In the genomic region with DNA sequence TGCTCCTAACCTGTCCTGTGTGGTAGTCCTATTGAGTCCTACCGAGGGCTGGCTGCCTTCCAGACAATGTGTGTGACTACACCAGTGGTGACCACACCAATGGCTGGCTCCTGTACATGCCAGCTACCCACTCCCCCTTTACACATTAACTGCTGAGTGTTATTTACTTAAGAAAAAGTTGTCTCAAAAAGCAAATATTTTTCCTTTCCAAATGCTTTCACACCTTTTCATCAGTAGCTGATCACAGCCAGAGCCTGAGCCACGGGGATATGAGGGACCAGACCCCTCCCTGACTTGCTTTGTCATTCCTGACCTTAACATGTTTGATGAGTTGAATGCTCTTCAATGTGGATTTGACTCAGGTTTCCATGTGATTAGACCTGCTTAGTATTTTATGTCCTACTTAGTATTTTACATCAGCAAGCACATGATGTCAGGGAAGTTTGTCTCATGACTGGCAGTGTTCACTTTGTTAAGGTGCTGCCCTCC, we compare ENCODE assay signal across 2 cellular contexts.
TF ChIP-seq lines count a peak whose summit lies in the region.

No MANE protein-coding gene starts in this region.

TF ChIP-seq in WTC11, 78 proteins besides CTCF, POLR2A, EP300 and RAD21 (continued from another document):
- TF ChIP-seq, protein P1, sequence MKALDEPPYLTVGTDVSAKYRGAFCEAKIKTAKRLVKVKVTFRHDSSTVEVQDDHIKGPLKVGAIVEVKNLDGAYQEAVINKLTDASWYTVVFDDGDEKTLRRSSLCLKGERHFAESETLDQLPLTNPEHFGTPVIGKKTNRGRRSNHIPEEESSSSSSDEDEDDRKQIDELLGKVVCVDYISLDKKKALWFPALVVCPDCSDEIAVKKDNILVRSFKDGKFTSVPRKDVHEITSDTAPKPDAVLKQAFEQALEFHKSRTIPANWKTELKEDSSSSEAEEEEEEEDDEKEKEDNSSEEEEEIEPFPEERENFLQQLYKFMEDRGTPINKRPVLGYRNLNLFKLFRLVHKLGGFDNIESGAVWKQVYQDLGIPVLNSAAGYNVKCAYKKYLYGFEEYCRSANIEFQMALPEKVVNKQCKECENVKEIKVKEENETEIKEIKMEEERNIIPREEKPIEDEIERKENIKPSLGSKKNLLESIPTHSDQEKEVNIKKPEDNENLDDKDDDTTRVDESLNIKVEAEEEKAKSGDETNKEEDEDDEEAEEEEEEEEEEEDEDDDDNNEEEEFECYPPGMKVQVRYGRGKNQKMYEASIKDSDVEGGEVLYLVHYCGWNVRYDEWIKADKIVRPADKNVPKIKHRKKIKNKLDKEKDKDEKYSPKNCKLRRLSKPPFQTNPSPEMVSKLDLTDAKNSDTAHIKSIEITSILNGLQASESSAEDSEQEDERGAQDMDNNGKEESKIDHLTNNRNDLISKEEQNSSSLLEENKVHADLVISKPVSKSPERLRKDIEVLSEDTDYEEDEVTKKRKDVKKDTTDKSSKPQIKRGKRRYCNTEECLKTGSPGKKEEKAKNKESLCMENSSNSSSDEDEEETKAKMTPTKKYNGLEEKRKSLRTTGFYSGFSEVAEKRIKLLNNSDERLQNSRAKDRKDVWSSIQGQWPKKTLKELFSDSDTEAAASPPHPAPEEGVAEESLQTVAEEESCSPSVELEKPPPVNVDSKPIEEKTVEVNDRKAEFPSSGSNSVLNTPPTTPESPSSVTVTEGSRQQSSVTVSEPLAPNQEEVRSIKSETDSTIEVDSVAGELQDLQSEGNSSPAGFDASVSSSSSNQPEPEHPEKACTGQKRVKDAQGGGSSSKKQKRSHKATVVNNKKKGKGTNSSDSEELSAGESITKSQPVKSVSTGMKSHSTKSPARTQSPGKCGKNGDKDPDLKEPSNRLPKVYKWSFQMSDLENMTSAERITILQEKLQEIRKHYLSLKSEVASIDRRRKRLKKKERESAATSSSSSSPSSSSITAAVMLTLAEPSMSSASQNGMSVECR (CRISPR knock-in tag; IDR thresholded peaks at IDR 0.05; ENCODE audit: borderline replicate concordance) = no peak

TF ChIP-seq in HepG2, 621 proteins besides CTCF, POLR2A, EP300 and RAD21 (continues in another document):
- TF ChIP-seq ETV5 (CRISPR knock-in tag; IDR thresholded peaks at IDR 0.05; ENCODE audit: borderline replicate concordance) = no peak
- no peak for TF ChIP-seq RBM39 (IDR thresholded peaks at IDR 0.05; ENCODE audit: low read depth, low read length, poor library complexity, severe bottlenecking)
- TF ChIP-seq HNF4A (CRISPR knock-in tag; IDR thresholded peaks at IDR 0.05) = no peak
- no peak for TF ChIP-seq ARNT (IDR thresholded peaks at IDR 0.05)
- TF ChIP-seq GTF2F1 (IDR thresholded peaks at IDR 0.05; ENCODE audit: low read length) = no peak
- TF ChIP-seq RFXANK (CRISPR knock-in tag; IDR thresholded peaks at IDR 0.05) = no peak
- no peak for TF ChIP-seq MTF2 (CRISPR knock-in tag; IDR thresholded peaks at IDR 0.05; ENCODE audit: borderline replicate concordance)
- TF ChIP-seq NRL (CRISPR knock-in tag; IDR thresholded peaks at IDR 0.05; ENCODE audit: borderline replicate concordance) = no peak
- TF ChIP-seq, protein P2, sequence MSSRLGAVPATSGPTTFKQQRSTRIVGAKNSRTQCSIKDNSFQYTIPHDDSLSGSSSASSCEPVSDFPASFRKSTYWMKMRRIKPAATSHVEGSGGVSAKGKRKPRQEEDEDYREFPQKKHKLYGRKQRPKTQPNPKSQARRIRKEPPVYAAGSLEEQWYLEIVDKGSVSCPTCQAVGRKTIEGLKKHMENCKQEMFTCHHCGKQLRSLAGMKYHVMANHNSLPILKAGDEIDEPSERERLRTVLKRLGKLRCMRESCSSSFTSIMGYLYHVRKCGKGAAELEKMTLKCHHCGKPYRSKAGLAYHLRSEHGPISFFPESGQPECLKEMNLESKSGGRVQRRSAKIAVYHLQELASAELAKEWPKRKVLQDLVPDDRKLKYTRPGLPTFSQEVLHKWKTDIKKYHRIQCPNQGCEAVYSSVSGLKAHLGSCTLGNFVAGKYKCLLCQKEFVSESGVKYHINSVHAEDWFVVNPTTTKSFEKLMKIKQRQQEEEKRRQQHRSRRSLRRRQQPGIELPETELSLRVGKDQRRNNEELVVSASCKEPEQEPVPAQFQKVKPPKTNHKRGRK (CRISPR knock-in tag; IDR thresholded peaks at IDR 0.05) = no peak
- no peak for TF ChIP-seq CREM (IDR thresholded peaks at IDR 0.05)
- TF ChIP-seq CREM (CRISPR knock-in tag; IDR thresholded peaks at IDR 0.05) = no peak
- TF ChIP-seq, protein P3, sequence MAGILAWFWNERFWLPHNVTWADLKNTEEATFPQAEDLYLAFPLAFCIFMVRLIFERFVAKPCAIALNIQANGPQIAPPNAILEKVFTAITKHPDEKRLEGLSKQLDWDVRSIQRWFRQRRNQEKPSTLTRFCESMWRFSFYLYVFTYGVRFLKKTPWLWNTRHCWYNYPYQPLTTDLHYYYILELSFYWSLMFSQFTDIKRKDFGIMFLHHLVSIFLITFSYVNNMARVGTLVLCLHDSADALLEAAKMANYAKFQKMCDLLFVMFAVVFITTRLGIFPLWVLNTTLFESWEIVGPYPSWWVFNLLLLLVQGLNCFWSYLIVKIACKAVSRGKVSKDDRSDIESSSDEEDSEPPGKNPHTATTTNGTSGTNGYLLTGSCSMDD (CRISPR knock-in tag; IDR thresholded peaks at IDR 0.05) = no peak
- no peak for TF ChIP-seq ZNF17 (CRISPR knock-in tag; IDR thresholded peaks at IDR 0.05)
- no peak for TF ChIP-seq JUN (CRISPR knock-in tag; IDR thresholded peaks at IDR 0.05)
- TF ChIP-seq ZNF672 (CRISPR knock-in tag; IDR thresholded peaks at IDR 0.05) = no peak
- peak; percentile 76; the same call in 1 of the 2 replicates for TF ChIP-seq TBX3 (IDR thresholded peaks at IDR 0.05; ENCODE audit: borderline replicate concordance)
- TF ChIP-seq HIVEP1 (CRISPR knock-in tag; IDR thresholded peaks at IDR 0.05) = no peak
- TF ChIP-seq, protein P4, sequence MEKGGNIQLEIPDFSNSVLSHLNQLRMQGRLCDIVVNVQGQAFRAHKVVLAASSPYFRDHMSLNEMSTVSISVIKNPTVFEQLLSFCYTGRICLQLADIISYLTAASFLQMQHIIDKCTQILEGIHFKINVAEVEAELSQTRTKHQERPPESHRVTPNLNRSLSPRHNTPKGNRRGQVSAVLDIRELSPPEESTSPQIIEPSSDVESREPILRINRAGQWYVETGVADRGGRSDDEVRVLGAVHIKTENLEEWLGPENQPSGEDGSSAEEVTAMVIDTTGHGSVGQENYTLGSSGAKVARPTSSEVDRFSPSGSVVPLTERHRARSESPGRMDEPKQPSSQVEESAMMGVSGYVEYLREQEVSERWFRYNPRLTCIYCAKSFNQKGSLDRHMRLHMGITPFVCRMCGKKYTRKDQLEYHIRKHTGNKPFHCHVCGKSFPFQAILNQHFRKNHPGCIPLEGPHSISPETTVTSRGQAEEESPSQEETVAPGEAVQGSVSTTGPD (CRISPR knock-in tag; IDR thresholded peaks at IDR 0.05) = no peak
- TF ChIP-seq ZNF335 (CRISPR knock-in tag; IDR thresholded peaks at IDR 0.05) = 0 out of 2 replicates have a peak, but pooled peaks have one; percentile 34
- TF ChIP-seq, protein P5, sequence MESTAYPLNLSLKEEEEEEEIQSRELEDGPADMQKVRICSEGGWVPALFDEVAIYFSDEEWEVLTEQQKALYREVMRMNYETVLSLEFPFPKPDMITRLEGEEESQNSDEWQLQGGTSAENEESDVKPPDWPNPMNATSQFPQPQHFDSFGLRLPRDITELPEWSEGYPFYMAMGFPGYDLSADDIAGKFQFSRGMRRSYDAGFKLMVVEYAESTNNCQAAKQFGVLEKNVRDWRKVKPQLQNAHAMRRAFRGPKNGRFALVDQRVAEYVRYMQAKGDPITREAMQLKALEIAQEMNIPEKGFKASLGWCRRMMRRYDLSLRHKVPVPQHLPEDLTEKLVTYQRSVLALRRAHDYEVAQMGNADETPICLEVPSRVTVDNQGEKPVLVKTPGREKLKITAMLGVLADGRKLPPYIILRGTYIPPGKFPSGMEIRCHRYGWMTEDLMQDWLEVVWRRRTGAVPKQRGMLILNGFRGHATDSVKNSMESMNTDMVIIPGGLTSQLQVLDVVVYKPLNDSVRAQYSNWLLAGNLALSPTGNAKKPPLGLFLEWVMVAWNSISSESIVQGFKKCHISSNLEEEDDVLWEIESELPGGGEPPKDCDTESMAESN (CRISPR knock-in tag; conservative IDR thresholded peaks at IDR 0.05) = no peak
- TF ChIP-seq ZNF781 (CRISPR knock-in tag; IDR thresholded peaks at IDR 0.05; ENCODE audit: borderline replicate concordance, not compliant biosample characterization) = no peak
- TF ChIP-seq, protein P6, sequence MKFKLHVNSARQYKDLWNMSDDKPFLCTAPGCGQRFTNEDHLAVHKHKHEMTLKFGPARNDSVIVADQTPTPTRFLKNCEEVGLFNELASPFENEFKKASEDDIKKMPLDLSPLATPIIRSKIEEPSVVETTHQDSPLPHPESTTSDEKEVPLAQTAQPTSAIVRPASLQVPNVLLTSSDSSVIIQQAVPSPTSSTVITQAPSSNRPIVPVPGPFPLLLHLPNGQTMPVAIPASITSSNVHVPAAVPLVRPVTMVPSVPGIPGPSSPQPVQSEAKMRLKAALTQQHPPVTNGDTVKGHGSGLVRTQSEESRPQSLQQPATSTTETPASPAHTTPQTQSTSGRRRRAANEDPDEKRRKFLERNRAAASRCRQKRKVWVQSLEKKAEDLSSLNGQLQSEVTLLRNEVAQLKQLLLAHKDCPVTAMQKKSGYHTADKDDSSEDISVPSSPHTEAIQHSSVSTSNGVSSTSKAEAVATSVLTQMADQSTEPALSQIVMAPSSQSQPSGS (CRISPR knock-in tag; IDR thresholded peaks at IDR 0.05) = no peak
- no peak for TF ChIP-seq NONO (IDR thresholded peaks at IDR 0.05)
- TF ChIP-seq NONO (CRISPR knock-in tag; conservative IDR thresholded peaks at IDR 0.05) = no peak
- TF ChIP-seq ZNF337 (CRISPR knock-in tag; IDR thresholded peaks at IDR 0.05; ENCODE audit: borderline replicate concordance, low read depth) = no peak
- TF ChIP-seq, protein P7, sequence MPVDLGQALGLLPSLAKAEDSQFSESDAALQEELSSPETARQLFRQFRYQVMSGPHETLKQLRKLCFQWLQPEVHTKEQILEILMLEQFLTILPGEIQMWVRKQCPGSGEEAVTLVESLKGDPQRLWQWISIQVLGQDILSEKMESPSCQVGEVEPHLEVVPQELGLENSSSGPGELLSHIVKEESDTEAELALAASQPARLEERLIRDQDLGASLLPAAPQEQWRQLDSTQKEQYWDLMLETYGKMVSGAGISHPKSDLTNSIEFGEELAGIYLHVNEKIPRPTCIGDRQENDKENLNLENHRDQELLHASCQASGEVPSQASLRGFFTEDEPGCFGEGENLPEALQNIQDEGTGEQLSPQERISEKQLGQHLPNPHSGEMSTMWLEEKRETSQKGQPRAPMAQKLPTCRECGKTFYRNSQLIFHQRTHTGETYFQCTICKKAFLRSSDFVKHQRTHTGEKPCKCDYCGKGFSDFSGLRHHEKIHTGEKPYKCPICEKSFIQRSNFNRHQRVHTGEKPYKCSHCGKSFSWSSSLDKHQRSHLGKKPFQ (CRISPR knock-in tag; IDR thresholded peaks at IDR 0.05; ENCODE audit: insufficient replicate concordance) = no peak
- TF ChIP-seq, protein P8, sequence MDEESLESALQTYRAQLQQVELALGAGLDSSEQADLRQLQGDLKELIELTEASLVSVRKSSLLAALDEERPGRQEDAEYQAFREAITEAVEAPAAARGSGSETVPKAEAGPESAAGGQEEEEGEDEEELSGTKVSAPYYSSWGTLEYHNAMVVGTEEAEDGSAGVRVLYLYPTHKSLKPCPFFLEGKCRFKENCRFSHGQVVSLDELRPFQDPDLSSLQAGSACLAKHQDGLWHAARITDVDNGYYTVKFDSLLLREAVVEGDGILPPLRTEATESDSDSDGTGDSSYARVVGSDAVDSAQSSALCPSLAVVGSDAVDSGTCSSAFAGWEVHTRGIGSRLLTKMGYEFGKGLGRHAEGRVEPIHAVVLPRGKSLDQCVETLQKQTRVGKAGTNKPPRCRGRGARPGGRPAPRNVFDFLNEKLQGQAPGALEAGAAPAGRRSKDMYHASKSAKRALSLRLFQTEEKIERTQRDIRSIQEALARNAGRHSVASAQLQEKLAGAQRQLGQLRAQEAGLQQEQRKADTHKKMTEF (CRISPR knock-in tag; IDR thresholded peaks at IDR 0.05) = 0 out of 2 replicates have a peak, but pooled peaks have one; percentile 33
- TF ChIP-seq ZNF160 (CRISPR knock-in tag; IDR thresholded peaks at IDR 0.05) = no peak
- TF ChIP-seq, protein P9, sequence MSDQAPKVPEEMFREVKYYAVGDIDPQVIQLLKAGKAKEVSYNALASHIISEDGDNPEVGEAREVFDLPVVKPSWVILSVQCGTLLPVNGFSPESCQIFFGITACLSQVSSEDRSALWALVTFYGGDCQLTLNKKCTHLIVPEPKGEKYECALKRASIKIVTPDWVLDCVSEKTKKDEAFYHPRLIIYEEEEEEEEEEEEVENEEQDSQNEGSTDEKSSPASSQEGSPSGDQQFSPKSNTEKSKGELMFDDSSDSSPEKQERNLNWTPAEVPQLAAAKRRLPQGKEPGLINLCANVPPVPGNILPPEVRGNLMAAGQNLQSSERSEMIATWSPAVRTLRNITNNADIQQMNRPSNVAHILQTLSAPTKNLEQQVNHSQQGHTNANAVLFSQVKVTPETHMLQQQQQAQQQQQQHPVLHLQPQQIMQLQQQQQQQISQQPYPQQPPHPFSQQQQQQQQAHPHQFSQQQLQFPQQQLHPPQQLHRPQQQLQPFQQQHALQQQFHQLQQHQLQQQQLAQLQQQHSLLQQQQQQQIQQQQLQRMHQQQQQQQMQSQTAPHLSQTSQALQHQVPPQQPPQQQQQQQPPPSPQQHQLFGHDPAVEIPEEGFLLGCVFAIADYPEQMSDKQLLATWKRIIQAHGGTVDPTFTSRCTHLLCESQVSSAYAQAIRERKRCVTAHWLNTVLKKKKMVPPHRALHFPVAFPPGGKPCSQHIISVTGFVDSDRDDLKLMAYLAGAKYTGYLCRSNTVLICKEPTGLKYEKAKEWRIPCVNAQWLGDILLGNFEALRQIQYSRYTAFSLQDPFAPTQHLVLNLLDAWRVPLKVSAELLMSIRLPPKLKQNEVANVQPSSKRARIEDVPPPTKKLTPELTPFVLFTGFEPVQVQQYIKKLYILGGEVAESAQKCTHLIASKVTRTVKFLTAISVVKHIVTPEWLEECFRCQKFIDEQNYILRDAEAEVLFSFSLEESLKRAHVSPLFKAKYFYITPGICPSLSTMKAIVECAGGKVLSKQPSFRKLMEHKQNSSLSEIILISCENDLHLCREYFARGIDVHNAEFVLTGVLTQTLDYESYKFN (CRISPR knock-in tag; conservative IDR thresholded peaks at IDR 0.05) = 0 out of 2 replicates have a peak, but pooled peaks have one; percentile 25
